In the genomic region with DNA sequence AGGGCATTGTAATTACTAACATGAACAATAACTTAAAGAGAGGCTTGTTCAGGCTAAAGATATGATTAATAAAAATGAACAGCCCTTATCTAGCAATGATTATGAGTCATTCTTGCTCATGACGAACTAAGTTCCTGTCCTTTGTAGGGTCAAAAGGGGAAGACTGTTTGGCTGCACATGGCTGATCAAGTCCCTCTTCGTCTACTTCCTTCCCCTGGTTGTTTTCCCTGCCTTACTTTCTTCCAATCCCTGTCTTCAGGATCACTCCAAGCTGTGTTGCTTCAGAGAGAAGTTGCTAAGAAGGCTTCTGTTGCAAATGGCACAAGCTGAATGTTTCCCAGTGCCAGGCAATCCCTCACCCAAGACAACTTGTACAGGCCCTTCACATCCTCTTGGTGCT, we compare ENCODE assay signal across 10 cellular contexts.
DNase-seq lines count a peak whose midpoint lies in the region; ATAC-seq and TF ChIP-seq lines count a peak whose summit lies in the region.
"Had no signal": no experiment of that assay in that cellular context is flagged by ENCODE, and none has a peak within 500 bp of the region (broad histone marks: within the 10 kb centered on the region; RNA-seq: fewer than 3 reads in every experiment).

No MANE protein-coding gene starts in this region.

- H3K4me3 ChIP-seq in fibroblast of the aortic adventitia (ENCODE audit: low read depth, low read length), result no peak overlapping the region
- no peak overlapping the region for H3K4me3 ChIP-seq in naive thymus-derived CD4-positive, alpha-beta T cell (ENCODE audit: low read length)

- DNase-seq in ELR (ENCODE audit: low read depth), result peak; percentile 9
- peak; percentile 26 for DNase-seq in RKO (ENCODE audit: low spot score)
- peak; percentile 93 for DNase-seq in fibroblast of the aortic adventitia (ENCODE audit: low read depth)
- no peak for DNase-seq in naive thymus-derived CD4-positive, alpha-beta T cell
- DNase-seq in NCI-H2107 (lab: John Stamatoyannopoulos, UW), result no peak
- DNase-seq: NCI-H774, T-helper 2 cell had no signal

- peaks cover 0 to 7% (median 0%) of the 10 kb centered on the region in 7 donors for H3K4me1 Mint-ChIP-seq in naive thymus-derived CD4-positive, alpha-beta T cell

- TF ChIP-seq CTCF in fibroblast of the aortic adventitia (IDR thresholded peaks at IDR 0.05; ENCODE audit: insufficient read depth, low read length), result no peak

- no peaks in the 10 kb centered on the region for H3K36me3 ChIP-seq in naive thymus-derived CD4-positive, alpha-beta T cell (ENCODE audit: control insufficient read depth in 2 of 3, insufficient read depth in 3 of 3, low read length in 3 of 3)

- no peaks in the 10 kb centered on the region for H3K4me1 ChIP-seq in naive thymus-derived CD4-positive, alpha-beta T cell (ENCODE audit: control insufficient read depth in 2 of 2, insufficient read depth in 2 of 2, low read length in 2 of 2)

- H3K27ac Mint-ChIP-seq in naive thymus-derived CD4-positive, alpha-beta T cell, result no peak overlapping the region

- H3K27me3 Mint-ChIP-seq in naive thymus-derived CD4-positive, alpha-beta T cell, result peaks cover 0 to 8% (median 0%) of the 10 kb centered on the region in 5 donors

- intact Hi-C loops in naive thymus-derived CD4-positive, alpha-beta T cell (cut with micrococcal nuclease), result no loop called here

- H3K9me3 ChIP-seq in naive thymus-derived CD4-positive, alpha-beta T cell (ENCODE audit: control insufficient read depth in 2 of 3, low read length in 3 of 3), result no peaks in the 10 kb centered on the region

- CTCF ChIA-PET in naive thymus-derived CD4-positive, alpha-beta T cell (lab: Charles Lee), result no interaction called here

- H3K9me3 Mint-ChIP-seq in naive thymus-derived CD4-positive, alpha-beta T cell, result peaks cover 0 to 3% (median 0%) of the 10 kb centered on the region in 11 donors

- ATAC-seq in naive thymus-derived CD4-positive, alpha-beta T cell, result peak; percentile 67
- ATAC-seq in HG02571 (IDR thresholded peaks at IDR 0.05; ENCODE audit: unreplicated experiment) (no peak), GM21423 (IDR thresholded peaks at IDR 0.05; ENCODE audit: unreplicated experiment) (no peak), GM18909 (IDR thresholded peaks at IDR 0.05; ENCODE audit: poor library complexity, unreplicated experiment) (no peak)

- no peaks in the 10 kb centered on the region for H3K36me3 Mint-ChIP-seq in naive thymus-derived CD4-positive, alpha-beta T cell

- no peak overlapping the region for H3K4me3 Mint-ChIP-seq in naive thymus-derived CD4-positive, alpha-beta T cell

- no peaks in the 10 kb centered on the region for H3K27me3 ChIP-seq in naive thymus-derived CD4-positive, alpha-beta T cell (ENCODE audit: control insufficient read depth in 2 of 2, insufficient read depth in 2 of 2, low read length in 2 of 2)

- POLR2A ChIA-PET in naive thymus-derived CD4-positive, alpha-beta T cell (lab: Charles Lee), result interaction anchor here (0.6 kb wide), 1 partner anchor 48 kb away, joined by 4 read pairs; no protein-coding TSS in a partner anchor

- H3K27ac ChIP-seq in naive thymus-derived CD4-positive, alpha-beta T cell (ENCODE audit: low read depth, low read length), result no peak overlapping the region

Comparison
In these comparisons a context has a peak if more than half of its experiments do, and no peak if none do; other contexts are left out.
1. DNase-seq: peak in ELR (single experiment), RKO (single experiment) and fibroblast of the aortic adventitia (single experiment); none in naive thymus-derived CD4-positive, alpha-beta T cell (0 of 9) and NCI-H2107 (single experiment).